In the genomic region with DNA sequence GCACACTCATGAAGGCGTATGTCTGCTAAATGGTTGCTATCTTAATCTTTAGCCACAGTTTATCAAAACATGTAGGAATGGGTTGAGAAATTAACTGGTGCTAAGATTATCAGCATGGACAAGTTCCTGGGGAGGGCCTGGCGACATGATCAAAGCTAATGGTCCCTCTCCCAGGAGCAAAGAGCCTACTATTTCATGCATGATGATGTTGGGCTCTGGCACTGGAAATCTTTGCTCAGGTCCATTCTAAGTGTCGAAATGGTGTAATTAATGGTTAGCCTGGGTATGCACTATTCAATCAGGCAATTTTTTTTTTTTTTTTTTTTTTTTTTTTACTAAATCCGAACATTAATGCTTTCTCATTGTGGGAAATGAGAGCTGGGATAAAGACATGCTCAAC, we compare ENCODE assay signal across 9 cellular contexts.
DNase-seq lines count a peak whose midpoint lies in the region; ATAC-seq, FAIRE-seq and TF ChIP-seq lines count a peak whose summit lies in the region.
"Had no signal": no experiment of that assay in that cellular context is flagged by ENCODE, and none has a peak within 500 bp of the region (broad histone marks: within the 10 kb centered on the region; RNA-seq: fewer than 3 reads in every experiment).

No MANE protein-coding gene starts in this region.

- POLR2A ChIA-PET in IMR-90 (lab: Charles Lee; ENCODE audit: unreplicated experiment), result interaction anchor here (0.6 kb wide), 2 partner anchors 25 to 217 kb away, joined by 10 to 12 read pairs; no protein-coding TSS in a partner anchor
- POLR2A ChIA-PET in H1 (lab: Charles Lee; ENCODE audit: partially characterized antibody), result interaction anchor here (0.9 to 1.3 kb wide), 3 partner anchors 8 to 12 kb away, joined by 4 to 7 read pairs (median 5); no protein-coding TSS in a partner anchor

- no CpG with 5 or more reads among the region's 4 CpGs for WGBS in IMR-90 (ENCODE audit: extremely low coverage in 2 of 2, insufficient read length in 1 of 2), 2 experiments
- 87% methylated on average over 4 of the region's 4 CpGs; no CpG with 5 or more reads in 1 of the 2 experiments for WGBS in H1 (ENCODE audit: extremely low coverage in 1 of 2, insufficient coverage in 1 of 2, insufficient read length in 1 of 2, insufficient replicate concordance in 2 of 2, low coverage in 1 of 2, low lambda C conversion rate in 2 of 2, missing lambda C conversion rate in 1 of 2), 2 experiments

- TF ChIP-seq POLR2A in IMR-90 (IDR thresholded peaks at IDR 0.05; ENCODE audit: low read depth, low read length) (no peak), H1 (IDR thresholded peaks at IDR 0.05; ENCODE audit: control extremely low read depth in 1 of 2, low read depth in 2 of 2, low read length in 2 of 2) (no peak)

- no peak overlapping the region; the same call in 1 of the 2 replicates for H4K91ac ChIP-seq in IMR-90 (ENCODE audit: insufficient read depth, low read depth, low read length)
- no peak overlapping the region for H4K91ac ChIP-seq in H1 (replicated peaks; ENCODE audit: insufficient read length, low read length)

- peak overlapping the region; percentile 74 for H3K14ac ChIP-seq in IMR-90 (replicated peaks; ENCODE audit: low read depth, low read length)
- no peak overlapping the region for H3K14ac ChIP-seq in H1 (ENCODE audit: insufficient read length)

- intact Hi-C loops in IMR-90 (cut with micrococcal nuclease), result no loop called here

- CTCF ChIA-PET in IMR-90 (lab: Yijun Ruan, JAX), result interaction anchor here (0.9 to 2.3 kb wide), 13 partner anchors 9 to 394 kb away, joined by 3 to 17 read pairs (median 3); no protein-coding TSS in a partner anchor
- CTCF ChIA-PET in H1 (lab: Charles Lee; ENCODE audit: partially characterized antibody), result interaction anchor here (0.5 to 4.8 kb wide), 20 partner anchors 9 to 297 kb away, joined by 3 to 40 read pairs (median 5); no protein-coding TSS in a partner anchor

- ATAC-seq in IMR-90 (ENCODE audit: low read depth) (no peak), GM21723 (IDR thresholded peaks at IDR 0.05; ENCODE audit: unreplicated experiment) (no peak), HG03196 (IDR thresholded peaks at IDR 0.05; ENCODE audit: unreplicated experiment) (no peak)

- H4K20me1 ChIP-seq in IMR-90 (ENCODE audit: insufficient read depth, low read length), result peaks cover 46% of the 10 kb centered on the region
- peaks cover 0 to 9% of the 10 kb centered on the region in 2 experiments for H4K20me1 ChIP-seq in H1 (replicated peaks in 1 of 2; ENCODE audit: control insufficient read depth in 1 of 2, insufficient read depth in 2 of 2, low read length in 2 of 2)
- H4K20me1 ChIP-seq in neural progenitor cell (ENCODE audit: low read depth), result peaks cover 73% of the 10 kb centered on the region

- H3K79me2 ChIP-seq in ACC112 (ENCODE audit: control insufficient read depth, insufficient read depth, low read length, unreplicated experiment) (peaks cover 86% of the 10 kb centered on the region), H1 (ENCODE audit: control insufficient read depth in 1 of 2, insufficient read depth in 2 of 2, low read length in 2 of 2) (peaks cover 8 to 84% of the 10 kb centered on the region in 2 experiments), neural progenitor cell (ENCODE audit: low read depth) (peaks cover 91% of the 10 kb centered on the region)

- H3K23ac ChIP-seq in IMR-90 (ENCODE audit: low read depth, low read length), result peak overlapping the region; percentile 83
- H3K23ac ChIP-seq in H1 (ENCODE audit: insufficient read length), result no peak overlapping the region

- in situ Hi-C loops in IMR-90 (cut with MboI; ENCODE audit: low sequenced_read_pairs), result no loop called here

- peaks cover 45% of the 10 kb centered on the region for H3F3A ChIP-seq in neural progenitor cell (ENCODE audit: low read depth)

- peak overlapping the region; percentile 63 for H3K18ac ChIP-seq in IMR-90 (ENCODE audit: low read depth, low read length)
- no peak overlapping the region for H3K18ac ChIP-seq in H1 (ENCODE audit: extremely low read depth, low read length)

- H3K4me1 Mint-ChIP-seq in neural progenitor cell, result peaks cover 67% of the 10 kb centered on the region

- peaks cover 44 to 85% of the 10 kb centered on the region in 2 experiments for H3K79me1 ChIP-seq in IMR-90 (ENCODE audit: low read depth in 1 of 2, low read length in 2 of 2)
- H3K79me1 ChIP-seq in H1 (ENCODE audit: low read depth, low read length), result peaks cover 3% of the 10 kb centered on the region; the same call in 1 of the 2 replicates

- H2BK120ac ChIP-seq in IMR-90 (ENCODE audit: low read depth, low read length) (peak overlapping the region; percentile 60; the same call in 1 of the 2 replicates), H1 (replicated peaks; ENCODE audit: low read depth, low read length) (no peak overlapping the region)

- no peak overlapping the region for H2AK9ac ChIP-seq in IMR-90 (replicated peaks; ENCODE audit: low read depth, low read length, poor library complexity)

- H4K8ac ChIP-seq in IMR-90 (ENCODE audit: low read depth in 2 of 2, low read length in 2 of 2) (peak overlapping the region; percentile 9 to 71; a peak in 2 of 4 replicates), H1 (ENCODE audit: extremely low read depth, insufficient read depth, low read length) (no peak overlapping the region)

- no peak overlapping the region for H2AFZ ChIP-seq in ACC112 (ENCODE audit: low read length, unreplicated experiment)
- H2AFZ ChIP-seq in IMR-90 (replicated peaks; ENCODE audit: low read length, poor library complexity), result no peak overlapping the region
- H2AFZ ChIP-seq in H1 (ENCODE audit: low read length), result no peak overlapping the region
- no peak overlapping the region for H2AFZ ChIP-seq in neural progenitor cell (replicated peaks)

- H2AK5ac ChIP-seq in IMR-90 (ENCODE audit: low read depth, low read length) (peak overlapping the region; percentile 54; the same call in 1 of the 2 replicates), H1 (ENCODE audit: low read depth, low read length) (no peak overlapping the region)

- TF ChIP-seq RAD21 in IMR-90 (IDR thresholded peaks at IDR 0.05; ENCODE audit: low read length), result no peak
- TF ChIP-seq RAD21 in H1 (IDR thresholded peaks at IDR 0.05 in 1 of 2, conservative IDR thresholded peaks at IDR 0.05 in 1 of 2; ENCODE audit: low read depth in 2 of 2, low read length in 2 of 2), result no peak

- no peaks in the 10 kb centered on the region for H3K23me2 ChIP-seq in H1 (ENCODE audit: low read depth, low read length)

- peaks cover 62% of the 10 kb centered on the region for H3K4me1 ChIP-seq in ACC112 (ENCODE audit: control insufficient read depth, insufficient read depth, low read length, unreplicated experiment)
- peaks cover 49% of the 10 kb centered on the region for H3K4me1 ChIP-seq in IMR-90 (ENCODE audit: control insufficient read depth, insufficient read depth, low read length)
- H3K4me1 ChIP-seq in H1 (replicated peaks in 1 of 4; ENCODE audit: control insufficient read depth in 3 of 4, insufficient read depth in 4 of 4, low read length in 3 of 4), result peaks cover 23 to 47% (median 32%) of the 10 kb centered on the region in 4 experiments
- H3K4me1 ChIP-seq in neural progenitor cell, result peaks cover 59% of the 10 kb centered on the region

- BruUV-seq in IMR-90 (replicated peaks; lab: Mats Ljungman, UMichigan), result no TSS peak

- H2BK20ac ChIP-seq in IMR-90 (ENCODE audit: low read depth, low read length) (peak overlapping the region; percentile 63; the same call in 1 of the 2 replicates), H1 (ENCODE audit: low read length) (no peak overlapping the region)

- peak overlapping the region; percentile 19 for H4K5ac ChIP-seq in IMR-90 (ENCODE audit: low read depth, low read length)
- no peak overlapping the region for H4K5ac ChIP-seq in H1 (ENCODE audit: insufficient read length, low read depth, low read length)

- H3K4me3 ChIP-seq in ACC112 (ENCODE audit: low read depth, low read length) (peak overlapping the region; percentile 34; the same call in 1 of the 2 replicates), IMR-90 (ENCODE audit: insufficient read depth, low read depth, low read length) (no peak overlapping the region), H1 (ENCODE audit: extremely low read depth in 1 of 4, insufficient read depth in 2 of 4, low read depth in 3 of 4, low read length in 4 of 4) (no peak overlapping the region), neural progenitor cell (no peak overlapping the region)

- peaks cover 28% of the 10 kb centered on the region for H3K36me3 Mint-ChIP-seq in neural progenitor cell

- no peaks in the 10 kb centered on the region for H3K27me3 Mint-ChIP-seq in neural progenitor cell (ENCODE audit: insufficient read depth, low read depth)

- H3K27ac Mint-ChIP-seq in neural progenitor cell, result peak overlapping the region; percentile 82

- peak overlapping the region; percentile 92 for H3K4ac ChIP-seq in IMR-90 (ENCODE audit: low read depth, low read length)
- H3K4ac ChIP-seq in H1 (replicated peaks; ENCODE audit: insufficient read length, low read depth, low read length), result no peak overlapping the region

- H3K27ac ChIP-seq in ACC112 (ENCODE audit: low read depth, low read length) (peak overlapping the region; percentile 98), IMR-90 (ENCODE audit: insufficient read depth, low read length) (peak overlapping the region; percentile 87; the same call in 1 of the 2 replicates), H1 (ENCODE audit: low read depth, low read length) (0 out of 2 replicates have a peak overlapping the region, but pooled peaks have one; percentile 47), neural progenitor cell (peak overlapping the region; percentile 81)

- H2BK5ac ChIP-seq in IMR-90 (ENCODE audit: low read depth, low read length, poor library complexity, severe bottlenecking), result peak overlapping the region; percentile 91
- H2BK5ac ChIP-seq in H1 (ENCODE audit: low read depth, low read length), result 0 out of 2 replicates have a peak overlapping the region, but pooled peaks have one; percentile 16

- H3K27me3 ChIP-seq in ACC112 (ENCODE audit: insufficient read depth, low read length) (no peaks in the 10 kb centered on the region), IMR-90 (ENCODE audit: control insufficient read depth, insufficient read depth, low read length) (no peaks in the 10 kb centered on the region), H1 (replicated peaks in 1 of 4; ENCODE audit: control insufficient read depth in 3 of 4, extremely low read depth in 1 of 4, insufficient read depth in 3 of 4, low read length in 3 of 4) (no peaks in the 10 kb centered on the region), neural progenitor cell (no peaks in the 10 kb centered on the region)

- H3K9me1 ChIP-seq in IMR-90 (ENCODE audit: insufficient read depth, low read length), result peaks cover 39% of the 10 kb centered on the region

- TF ChIP-seq CTCF in IMR-90 (conservative IDR thresholded peaks at IDR 0.05; ENCODE audit: low read depth, low read length) (no peak), H1 (IDR thresholded peaks at IDR 0.05; ENCODE audit: control extremely low read depth in 1 of 3, insufficient read depth in 1 of 3, low read depth in 1 of 3, low read length in 3 of 3) (no peak), neural progenitor cell (IDR thresholded peaks at IDR 0.05) (no peak)

- no peak for TF ChIP-seq EP300 in H1 (IDR thresholded peaks at IDR 0.05; ENCODE audit: borderline replicate concordance in 1 of 2, low read depth in 2 of 2, low read length in 2 of 2)

- peak overlapping the region; percentile 9; the same call in 1 of the 3 replicates for H2BK15ac ChIP-seq in IMR-90 (ENCODE audit: low read depth, low read length)
- no peak overlapping the region for H2BK15ac ChIP-seq in H1 (ENCODE audit: low read length)

- no peak for FAIRE-seq in H1 (lab: Jason Lieb, UNC)

- H3K36me3 ChIP-seq in ACC112 (ENCODE audit: insufficient read depth, low read length) (peaks cover 29% of the 10 kb centered on the region), IMR-90 (ENCODE audit: control insufficient read depth, insufficient read depth, low read length) (peaks cover 38% of the 10 kb centered on the region), H1 (ENCODE audit: control insufficient read depth in 2 of 4, insufficient read depth in 4 of 4, low read length in 3 of 4) (peaks cover 0 to 4% (median 0%) of the 10 kb centered on the region in 4 experiments; a peak in 1 of 8 replicates), neural progenitor cell (no peaks in the 10 kb centered on the region)

- no peak for DNase-seq in IMR-90
- DNase-seq in H1 (ENCODE audit: low read depth in 1 of 2, low spot score in 2 of 2), result no peak
- no peak for DNase-seq in neural progenitor cell (ENCODE audit: low spot score)
- DNase-seq in HK-2 (ENCODE audit: unreplicated experiment), result no peak
- DNase-seq in dedifferentiated amniotic fluid mesenchymal stem cell (ENCODE audit: extremely low spot score), result no peak
- DNase-seq: COR-L47 had no signal

- H3K9me3 Mint-ChIP-seq in neural progenitor cell, result peaks cover 8% of the 10 kb centered on the region

- H3K9me3 ChIP-seq in IMR-90 (ENCODE audit: control insufficient read depth, insufficient read depth, low read length) (no peaks in the 10 kb centered on the region), H1 (ENCODE audit: insufficient read depth in 2 of 2, low read depth in 1 of 2, low read length in 1 of 2) (no peaks in the 10 kb centered on the region), neural progenitor cell (ENCODE audit: low read depth) (no peaks in the 10 kb centered on the region)

- H3K56ac ChIP-seq in IMR-90 (ENCODE audit: extremely low read depth, insufficient read depth, low read length) (no peak overlapping the region), H1 (replicated peaks; ENCODE audit: insufficient read length, low read depth, low read length) (no peak overlapping the region)

- H2BK12ac ChIP-seq in H1 (ENCODE audit: low read depth, low read length), result no peak overlapping the region

- dilution Hi-C loops in IMR-90 (cut with HindIII; ENCODE audit: low sequenced_read_pairs, unreplicated experiment), result no loop called here

- H3K9ac ChIP-seq in IMR-90 (ENCODE audit: low read depth, low read length), result peak overlapping the region; percentile 6
- no peak overlapping the region for H3K9ac ChIP-seq in H1 (replicated peaks in 1 of 4; ENCODE audit: extremely low read depth in 1 of 4, low read depth in 3 of 4, low read length in 3 of 4)
- no peak overlapping the region for H3K9ac ChIP-seq in neural progenitor cell

- H3K4me2 ChIP-seq in IMR-90 (ENCODE audit: low read depth, low read length) (peak overlapping the region; percentile 19), H1 (ENCODE audit: insufficient read depth in 1 of 2, low read depth in 2 of 2, low read length in 2 of 2) (peak overlapping the region in 1 of 2 experiments; percentile 8; a peak in 2 of 4 replicates), neural progenitor cell (peak overlapping the region; percentile 43)

- H3K4me3 Mint-ChIP-seq in neural progenitor cell, result peak overlapping the region; percentile 72

Comparison
In these comparisons a context has a peak if more than half of its experiments do, and no peak if none do; other contexts are left out.
1. H3K27ac ChIP-seq: peak in every context shown above with its lines; median percentile 98 in ACC112; 87 in IMR-90; 81 in neural progenitor cell; 47 in H1.